27 cellular contexts compared by ENCODE assay signal in genomic region chr2:37453024-37453423, GRCh38.
A peak's percentile ranks its signal among the peaks of the same experiment; 100 is the strongest.
DNase-seq lines count a peak whose midpoint lies in the region; ATAC-seq and TF ChIP-seq lines count a peak whose summit lies in the region.
"Had no signal": no experiment of that assay in that cellular context is flagged by ENCODE, and none has a peak within 500 bp of the region (broad histone marks: within the 10 kb centered on the region; RNA-seq: fewer than 3 reads in every experiment).

No MANE protein-coding gene starts in this region.

- intact Hi-C loops in CD4-positive, alpha-beta T cell (cut with DNase I, micrococcal nuclease) = no loop called here

- TF ChIP-seq CTCF in CD4-positive, alpha-beta T cell (IDR thresholded peaks at IDR 0.05) = no peak

- DNase-seq in CD4-positive, alpha-beta T cell = no peak
- DNase-seq in CD8-positive, alpha-beta memory T cell = peak in 2 of 5 donors; percentile 4 to 14
- DNase-seq in activated naive CD8-positive, alpha-beta T cell treated with anti-CD3 and anti-CD28 coated beads, Interleukin-2, amount 10 ng/mL, durations not matched to agents 7 days and 5 days = no peak
- DNase-seq in lung microvascular endothelial cell (ENCODE audit: low read depth in 2 of 2) = peak; percentile 43 to 82
- no peak for DNase-seq in ureter (ENCODE audit: low spot score)
- no peak for DNase-seq in GOT3 (lab: John Stamatoyannopoulos, UW)
- DNase-seq: activated B cell treated with CpG ODN at 0.5 μM for 24 hours; activated CD4-positive, alpha-beta T cell treated with anti-CD3 and anti-CD28 coated beads, Interleukin-2, amount 50 U/mL, for 48 hours; amygdala; C1 segment of cervical spinal cord; EL; endodermal cell; gastrocnemius medialis; GM23248; HFFc6; mammary epithelial cell; NCI-H187 treated with DMSO at 0.1 percent for 48 hours; NCI-H526 treated with DMSO at 0.1 percent for 48 hours; Peyer's patch; posterior cingulate gyrus; right cardiac atrium; SIG-M5; spleen; upper lobe of left lung had no signal

- H3K4me1 Mint-ChIP-seq in CD4-positive, alpha-beta T cell (ENCODE audit: low read depth) = peaks cover 53% of the 10 kb centered on the region
- H3K4me1 Mint-ChIP-seq in CD8-positive, alpha-beta memory T cell = peaks cover 46 to 53% (median 49%) of the 10 kb centered on the region in 3 donors
- H3K4me1 Mint-ChIP-seq in activated naive CD8-positive, alpha-beta T cell treated with anti-CD3 and anti-CD28 coated beads, Interleukin-2, amount 10 ng/mL, durations not matched to agents 7 days and 5 days = peaks cover 29% of the 10 kb centered on the region

- H3K9me3 ChIP-seq in CD4-positive, alpha-beta T cell (ENCODE audit: control insufficient read depth, low read length) = no peaks in the 10 kb centered on the region
- H3K9me3 ChIP-seq in CD8-positive, alpha-beta memory T cell (ENCODE audit: low read length) = no peaks in the 10 kb centered on the region
- H3K9me3 ChIP-seq: gastrocnemius medialis, Peyer's patch, spleen, upper lobe of left lung had no signal

- no peak overlapping the region for H3K27ac ChIP-seq in CD4-positive, alpha-beta T cell (ENCODE audit: low read depth, low read length)
- no peak overlapping the region for H3K27ac ChIP-seq in CD8-positive, alpha-beta memory T cell (ENCODE audit: low read depth, low read length)
- H3K27ac ChIP-seq: gastrocnemius medialis, GM23248, KMS-11, Peyer's patch, spleen, upper lobe of left lung had no signal

- peak overlapping the region; percentile 11 for H3K4me3 ChIP-seq in CD8-positive, alpha-beta memory T cell (ENCODE audit: low read length)
- H3K4me3 ChIP-seq: gastrocnemius medialis, GM12878, GM23248, Peyer's patch, spleen, upper lobe of left lung had no signal

- peaks cover 34% of the 10 kb centered on the region for H3K4me1 ChIP-seq in CD8-positive, alpha-beta memory T cell (ENCODE audit: insufficient read depth, low read length)
- H3K4me1 ChIP-seq: gastrocnemius medialis, Peyer's patch had no signal

- H3K36me3 ChIP-seq in CD8-positive, alpha-beta memory T cell (ENCODE audit: insufficient read depth, low read length) = no peaks in the 10 kb centered on the region
- H3K36me3 ChIP-seq: gastrocnemius medialis, Peyer's patch, spleen, upper lobe of left lung had no signal

- peaks cover 7% of the 10 kb centered on the region for H3K9me3 Mint-ChIP-seq in CD4-positive, alpha-beta T cell
- H3K9me3 Mint-ChIP-seq in CD8-positive, alpha-beta memory T cell = peaks cover 0 to 2% (median 0%) of the 10 kb centered on the region in 5 donors
- peaks cover 2% of the 10 kb centered on the region for H3K9me3 Mint-ChIP-seq in activated naive CD8-positive, alpha-beta T cell treated with anti-CD3 and anti-CD28 coated beads, Interleukin-2, amount 10 ng/mL, durations not matched to agents 7 days and 5 days
- H3K9me3 Mint-ChIP-seq: activated B cell treated with CpG ODN at 0.5 μM for 24 hours, endodermal cell, HFFc6 had no signal

- CTCF ChIA-PET in CD4-positive, alpha-beta T cell (lab: Charles Lee) = no interaction called here
- CTCF ChIA-PET in CD8-positive, alpha-beta memory T cell (lab: Charles Lee) = interaction anchor here (1.0 to 1.9 kb wide), 2 partner anchors 28 to 195 kb away, joined by 3 to 5 read pairs; no protein-coding TSS in a partner anchor

- H3K27me3 Mint-ChIP-seq in CD4-positive, alpha-beta T cell = no peaks in the 10 kb centered on the region
- H3K27me3 Mint-ChIP-seq in CD8-positive, alpha-beta memory T cell = peaks cover 0 to under 1% of the 10 kb centered on the region in 2 donors
- peaks cover 2% of the 10 kb centered on the region for H3K27me3 Mint-ChIP-seq in activated naive CD8-positive, alpha-beta T cell treated with anti-CD3 and anti-CD28 coated beads, Interleukin-2, amount 10 ng/mL, durations not matched to agents 7 days and 5 days

- no peaks in the 10 kb centered on the region for H3K36me3 Mint-ChIP-seq in CD4-positive, alpha-beta T cell (ENCODE audit: low read depth)
- peaks cover 0 to 22% (median 0%) of the 10 kb centered on the region in 3 donors for H3K36me3 Mint-ChIP-seq in CD8-positive, alpha-beta memory T cell
- H3K36me3 Mint-ChIP-seq in activated naive CD8-positive, alpha-beta T cell treated with anti-CD3 and anti-CD28 coated beads, Interleukin-2, amount 10 ng/mL, durations not matched to agents 7 days and 5 days = peaks cover 16% of the 10 kb centered on the region

- peak overlapping the region; percentile 56 for H3K27ac Mint-ChIP-seq in CD4-positive, alpha-beta T cell
- peak overlapping the region in 4 of 8 donors; percentile 20 to 78 (median 41) for H3K27ac Mint-ChIP-seq in CD8-positive, alpha-beta memory T cell
- peak overlapping the region; percentile 82 for H3K27ac Mint-ChIP-seq in activated naive CD8-positive, alpha-beta T cell treated with anti-CD3 and anti-CD28 coated beads, Interleukin-2, amount 10 ng/mL, durations not matched to agents 7 days and 5 days
- H3K27ac Mint-ChIP-seq: activated B cell treated with CpG ODN at 0.5 μM for 24 hours, endodermal cell, HFFc6 had no signal

- ATAC-seq in CD4-positive, alpha-beta T cell (ENCODE audit: poor library complexity) = peak; percentile 63
- ATAC-seq in activated naive CD8-positive, alpha-beta T cell treated with anti-CD3 and anti-CD28 coated beads, Interleukin-2, amount 10 ng/mL, durations not matched to agents 7 days and 5 days (ENCODE audit: low read depth) = peak; percentile 61
- no peak for ATAC-seq in GM18909 (IDR thresholded peaks at IDR 0.05; ENCODE audit: poor library complexity, unreplicated experiment)
- ATAC-seq: gastrocnemius medialis, GM12878 had no signal

- peak overlapping the region; percentile 68 for H3K4me3 Mint-ChIP-seq in CD4-positive, alpha-beta T cell
- H3K4me3 Mint-ChIP-seq in CD8-positive, alpha-beta memory T cell = peak overlapping the region in 6 of 7 donors; percentile 42 to 73 (median 56)
- peak overlapping the region; percentile 66 for H3K4me3 Mint-ChIP-seq in activated naive CD8-positive, alpha-beta T cell treated with anti-CD3 and anti-CD28 coated beads, Interleukin-2, amount 10 ng/mL, durations not matched to agents 7 days and 5 days
- H3K4me3 Mint-ChIP-seq: activated B cell treated with CpG ODN at 0.5 μM for 24 hours, endodermal cell, HFFc6 had no signal

- H3K27me3 ChIP-seq in CD4-positive, alpha-beta T cell (ENCODE audit: control insufficient read depth, insufficient read depth, low read length) = no peaks in the 10 kb centered on the region
- no peaks in the 10 kb centered on the region for H3K27me3 ChIP-seq in CD8-positive, alpha-beta memory T cell (ENCODE audit: insufficient read depth, low read length, poor library complexity, severe bottlenecking)
- H3K27me3 ChIP-seq: gastrocnemius medialis, Peyer's patch, spleen, upper lobe of left lung had no signal

- POLR2A ChIA-PET in CD4-positive, alpha-beta T cell (lab: Charles Lee) = interaction anchor here (0.9 to 1.0 kb wide), 2 partner anchors 38 to 192 kb away, joined by 4 read pairs; no protein-coding TSS in a partner anchor
- POLR2A ChIA-PET in CD8-positive, alpha-beta memory T cell (lab: Charles Lee) = interaction anchor here (0.5 to 0.7 kb wide), 2 partner anchors 371 to 1217 kb away, joined by 3 read pairs; no protein-coding TSS in a partner anchor
- POLR2A ChIA-PET in activated naive CD8-positive, alpha-beta T cell treated with anti-CD3 and anti-CD28 coated beads, Interleukin-2, amount 10 ng/mL, durations not matched to agents 7 days and 5 days (lab: Charles Lee) = no interaction called here

Comparison
In these comparisons a context has a peak if more than half of its experiments do, and no peak if none do; other contexts are left out.
1. DNase-seq: peak in lung microvascular endothelial cell (2 of 2); none in CD4-positive, alpha-beta T cell (0 of 10), activated naive CD8-positive, alpha-beta T cell treated with anti-CD3 and anti-CD28 coated beads, Interleukin-2, amount 10 ng/mL, durations not matched to agents 7 days and 5 days (single experiment), ureter (single experiment) and GOT3 (single experiment).
2. Peak in every context shown above with its lines, with median percentiles within 50 percentile points of each other: H3K4me3 Mint-ChIP-seq.